In the genomic region with DNA sequence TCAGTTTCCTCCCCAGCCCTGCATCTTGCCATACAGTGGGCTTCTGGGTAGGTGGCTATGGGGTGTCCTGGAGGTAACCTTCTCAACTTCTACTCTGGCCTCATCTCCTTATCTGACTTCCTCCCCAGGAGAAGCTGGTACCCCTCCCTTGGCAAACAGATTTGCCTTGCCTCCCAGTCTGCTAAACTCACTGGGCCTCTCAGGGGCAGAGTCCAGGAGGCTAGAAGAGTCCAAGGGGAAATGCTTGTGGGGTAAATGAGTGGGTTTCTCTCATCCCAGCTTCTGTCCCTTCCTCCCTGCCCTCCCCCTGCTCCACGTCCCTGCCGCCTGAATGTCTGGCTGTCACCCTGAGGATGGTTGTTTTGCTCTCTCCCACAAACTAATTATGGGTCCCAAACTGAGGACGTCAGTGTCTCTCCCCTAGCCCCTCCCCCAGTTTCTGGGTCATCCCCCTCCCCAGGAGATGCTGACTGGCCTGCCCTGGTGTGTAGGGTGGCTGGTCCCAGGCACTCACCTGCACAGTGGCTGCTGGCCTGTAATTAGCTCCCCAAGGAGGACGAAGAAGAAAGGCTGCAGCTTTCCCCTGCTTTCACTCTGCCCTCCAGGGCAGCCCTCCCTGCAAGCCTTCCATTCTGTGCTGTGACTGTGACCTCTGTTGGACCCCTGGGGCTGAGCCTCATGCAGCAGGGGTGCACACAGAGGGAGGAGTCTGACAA, we compare ENCODE assay signal across 14 cellular contexts. TPM values are rescaled to one million over a fixed set of nuclear protein-coding genes. Genes with fewer than 3 reads are reported as not detected.
DNase-seq lines count a peak whose midpoint lies in the region; ATAC-seq and TF ChIP-seq lines count a peak whose summit lies in the region.
"Had no signal": no experiment of that assay in that cellular context is flagged by ENCODE, and none has a peak within 500 bp of the region (broad histone marks: within the 10 kb centered on the region; RNA-seq: fewer than 3 reads in every experiment).

Gene LRP1-AS (minus strand): TSS at position 695 of the 716 bp plus-strand sequence.

- H3K27ac Mint-ChIP-seq in activated CD4-positive, alpha-beta T cell treated with anti-CD3 and anti-CD28 coated beads, Interleukin-2, amount 10 ng/mL, durations not matched to agents 7 days and 5 days = no peak within 1 kb of the TSS

- H3K36me3 ChIP-seq in mucosa of descending colon (ENCODE audit: low read depth) = no peaks in the 10 kb centered on the region

- POLR2A ChIA-PET in activated CD4-positive, alpha-beta T cell treated with anti-CD3 and anti-CD28 coated beads, Interleukin-2, amount 10 ng/mL, durations not matched to agents 7 days and 5 days (lab: Charles Lee) = no interaction called here

- H3K9me3 ChIP-seq in mucosa of descending colon = no peaks in the 10 kb centered on the region

- peaks cover 49% of the 10 kb centered on the region for H3K4me1 ChIP-seq in mucosa of descending colon (ENCODE audit: low read depth)

- TF ChIP-seq CTCF in mucosa of descending colon (IDR thresholded peaks at IDR 0.05) = no peak

- H3K27me3 Mint-ChIP-seq in activated CD4-positive, alpha-beta T cell treated with anti-CD3 and anti-CD28 coated beads, Interleukin-2, amount 10 ng/mL, durations not matched to agents 7 days and 5 days = no peaks in the 10 kb centered on the region

- peak; percentile 84 for ATAC-seq in mucosa of descending colon
- no peak for ATAC-seq in GM19395 (IDR thresholded peaks at IDR 0.05; ENCODE audit: unreplicated experiment)
- ATAC-seq: sciatic nerve had no signal

- H3K4me1 Mint-ChIP-seq in activated CD4-positive, alpha-beta T cell treated with anti-CD3 and anti-CD28 coated beads, Interleukin-2, amount 10 ng/mL, durations not matched to agents 7 days and 5 days = peaks cover 8% of the 10 kb centered on the region

- no peaks in the 10 kb centered on the region for H3K36me3 Mint-ChIP-seq in activated CD4-positive, alpha-beta T cell treated with anti-CD3 and anti-CD28 coated beads, Interleukin-2, amount 10 ng/mL, durations not matched to agents 7 days and 5 days (ENCODE audit: low read depth)

- H3K27ac ChIP-seq in caudate nucleus (ENCODE audit: low read depth, low read length) (peak within 1 kb of the TSS; percentile 88), substantia nigra (ENCODE audit: low read depth, low read length, poor library complexity, severe bottlenecking) (peak within 1 kb of the TSS; percentile 81)
- H3K27ac ChIP-seq: HL-60 had no signal

- peak; percentile 79 for DNase-seq in HuH-7 (ENCODE audit: low spot score)
- no peak for DNase-seq in caudate nucleus (lab: John Stamatoyannopoulos, UW)
- DNase-seq in mucosa of descending colon = peak in 2 of 3 donors; percentile 72
- DNase-seq in substantia nigra (lab: John Stamatoyannopoulos, UW) = peak in 1 of 49 donors; percentile 29
- no peak for DNase-seq in T-helper 1 cell
- DNase-seq in activated T-cell treated with anti-CD3 and anti-CD28 coated beads for 4 hours = no peak
- no peak for DNase-seq in activated CD4-positive, alpha-beta T cell treated with anti-CD3 and anti-CD28 coated beads, Interleukin-2, amount 10 ng/mL, durations not matched to agents 7 days and 5 days
- DNase-seq: NCI-H2029; stimulated activated CD8-positive, alpha-beta memory T cell treated with anti-CD3 and anti-CD28 coated beads, Interleukin-4, amount 100 ng/mL, for 48 hours; T-helper 9 cell had no signal

- no peak within 1 kb of the TSS for H3K4me3 ChIP-seq in mucosa of descending colon
- H3K4me3 ChIP-seq: lung had no signal

- CTCF ChIA-PET in activated CD4-positive, alpha-beta T cell treated with anti-CD3 and anti-CD28 coated beads, Interleukin-2, amount 10 ng/mL, durations not matched to agents 7 days and 5 days (lab: Charles Lee) = interaction anchor here (1.3 to 2.4 kb wide), 3 partner anchors 15 to 36 kb away, joined by 5 to 7 read pairs (median 6); no protein-coding TSS in a partner anchor

- no peak within 1 kb of the TSS for H3K4me3 Mint-ChIP-seq in activated CD4-positive, alpha-beta T cell treated with anti-CD3 and anti-CD28 coated beads, Interleukin-2, amount 10 ng/mL, durations not matched to agents 7 days and 5 days

- intact Hi-C loops in mucosa of descending colon (cut with DNase I, micrococcal nuclease) = no loop called here

- no peaks in the 10 kb centered on the region for H3K9me3 Mint-ChIP-seq in activated CD4-positive, alpha-beta T cell treated with anti-CD3 and anti-CD28 coated beads, Interleukin-2, amount 10 ng/mL, durations not matched to agents 7 days and 5 days

RNA-seq across cellular contexts. Expression of gene LRP1-AS, which starts in this region (rescaled TPM):
- not detected for total RNA-seq in mucosa of descending colon
- not detected for total RNA-seq in activated CD4-positive, alpha-beta T cell treated with anti-CD3 and anti-CD28 coated beads, Interleukin-2, amount 10 ng/mL, durations not matched to agents 7 days and 5 days
- total RNA-seq: lung, sciatic nerve had no signal

Comparison
In these comparisons a context has a peak if more than half of its experiments do, and no peak if none do; other contexts are left out.
1. Peak in DNase-seq and ATAC-seq in mucosa of descending colon; RNA of the gene not detected or under 1 TPM.